In the genomic region with DNA sequence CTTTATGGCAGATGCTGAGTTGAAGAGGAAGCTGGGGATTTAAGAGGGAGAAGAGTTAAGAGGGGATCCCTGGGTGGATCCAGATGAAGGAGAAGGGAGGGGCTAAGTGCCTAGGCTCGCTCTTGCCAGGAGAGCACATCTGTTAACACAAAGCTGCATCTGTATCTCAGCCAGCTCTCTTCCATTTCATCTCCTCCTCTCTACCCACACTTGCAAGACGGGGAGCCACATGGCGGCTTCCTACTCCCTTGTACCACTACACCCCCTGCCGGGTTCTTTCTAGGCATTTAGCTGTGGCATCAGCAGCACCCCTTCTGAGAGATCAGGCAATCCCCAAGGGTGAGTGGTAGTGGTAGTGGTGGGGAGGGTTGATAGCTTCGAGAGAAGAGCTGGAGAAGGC, we compare ENCODE assay signal across 22 cellular contexts.
"Had no signal": no experiment of that assay in that cellular context is flagged by ENCODE, and none has a peak within 500 bp of the region (broad histone marks: within the 10 kb centered on the region; RNA-seq: fewer than 3 reads in every experiment).

No MANE protein-coding gene starts in this region.

- H3K9me3 ChIP-seq: ascending aorta, body of pancreas had no signal

- H3K4me1 ChIP-seq: ascending aorta had no signal

- H3K36me3 Mint-ChIP-seq: activated naive CD4-positive, alpha-beta T cell treated with anti-CD3 and anti-CD28 coated beads, Interleukin-2, amount 50 U/mL, for 72 hours had no signal

- H3K27ac ChIP-seq: ascending aorta, body of pancreas had no signal

- H3K36me3 ChIP-seq: ascending aorta had no signal

- DNase-seq: activated B cell treated with CpG ODN at 0.5 μM for 24 hours; activated CD4-positive, alpha-beta T cell treated with anti-CD3 and anti-CD28 coated beads for 1 hour; activated CD4-positive, alpha-beta T cell treated with anti-CD3 and anti-CD28 coated beads, Interleukin-2, amount 10 ng/mL, durations not matched to agents 24 days and 14 days; activated CD4-positive, alpha-beta T cell treated with anti-CD3 and anti-CD28 coated beads, Interleukin-2, amount 50 U/mL, for 48 hours; activated CD8-positive, alpha-beta memory T cell treated with anti-CD3 and anti-CD28 coated beads for 24 hours; activated effector memory CD4-positive, alpha-beta T cell treated with anti-CD3 and anti-CD28 coated beads, Interleukin-2, amount 50 U/mL, for 16 hours; activated naive CD4-positive, alpha-beta T cell treated with Interleukin-2 at 50 U/mL for 16 hours; activated naive CD8-positive, alpha-beta T cell treated with anti-CD3 and anti-CD28 coated beads, Interleukin-2, amount 50 U/mL, for 24 hours; activated T-cell treated with anti-CD3 and anti-CD28 coated beads, Interleukin-2, amount 50 U/mL, for 4 hours; amniotic stem cell; body of pancreas; Karpas-422; MM.1S; NCI-H1930; NCI-H446; NCI-H526; SHP77; T-helper 17 cell; T1000 had no signal

- H3K27ac Mint-ChIP-seq: activated B cell treated with CpG ODN at 0.5 μM for 24 hours; activated CD4-positive, alpha-beta T cell treated with anti-CD3 and anti-CD28 coated beads, Interleukin-2, amount 10 ng/mL, durations not matched to agents 24 days and 14 days; activated naive CD4-positive, alpha-beta T cell treated with anti-CD3 and anti-CD28 coated beads, Interleukin-2, amount 50 U/mL, for 72 hours; activated naive CD8-positive, alpha-beta T cell treated with anti-CD3 and anti-CD28 coated beads, Interleukin-2, amount 50 U/mL, for 24 hours; T-helper 17 cell had no signal

- H3K4me3 ChIP-seq: ascending aorta, body of pancreas, K562 had no signal

- H3K9me3 Mint-ChIP-seq: activated B cell treated with CpG ODN at 0.5 μM for 24 hours; activated CD4-positive, alpha-beta T cell treated with anti-CD3 and anti-CD28 coated beads, Interleukin-2, amount 10 ng/mL, durations not matched to agents 24 days and 14 days; activated naive CD4-positive, alpha-beta T cell treated with anti-CD3 and anti-CD28 coated beads, Interleukin-2, amount 50 U/mL, for 72 hours; activated naive CD8-positive, alpha-beta T cell treated with anti-CD3 and anti-CD28 coated beads, Interleukin-2, amount 50 U/mL, for 24 hours; activated T-cell treated with anti-CD3 and anti-CD28 coated beads, Interleukin-2, amount 50 U/mL, for 4 hours had no signal

- H3K4me1 Mint-ChIP-seq: activated B cell treated with CpG ODN at 0.5 μM for 24 hours; activated CD4-positive, alpha-beta T cell treated with anti-CD3 and anti-CD28 coated beads, Interleukin-2, amount 10 ng/mL, durations not matched to agents 24 days and 14 days; activated naive CD8-positive, alpha-beta T cell treated with anti-CD3 and anti-CD28 coated beads, Interleukin-2, amount 50 U/mL, for 24 hours had no signal

- H3K27me3 ChIP-seq: ascending aorta, body of pancreas had no signal

- ATAC-seq: activated naive CD4-positive, alpha-beta T cell treated with anti-CD3 and anti-CD28 coated beads, Interleukin-2, amount 50 U/mL, for 72 hours; activated naive CD8-positive, alpha-beta T cell treated with anti-CD3 and anti-CD28 coated beads, Interleukin-2, amount 50 U/mL, for 24 hours; activated T-cell treated with anti-CD3 and anti-CD28 coated beads, Interleukin-2, amount 50 U/mL, for 4 hours; body of pancreas; K562; T-helper 17 cell had no signal

- H3K27me3 Mint-ChIP-seq: activated naive CD8-positive, alpha-beta T cell treated with anti-CD3 and anti-CD28 coated beads, Interleukin-2, amount 50 U/mL, for 24 hours had no signal

- H3K4me3 Mint-ChIP-seq: activated B cell treated with CpG ODN at 0.5 μM for 24 hours; activated CD4-positive, alpha-beta T cell treated with anti-CD3 and anti-CD28 coated beads, Interleukin-2, amount 10 ng/mL, durations not matched to agents 24 days and 14 days; activated naive CD8-positive, alpha-beta T cell treated with anti-CD3 and anti-CD28 coated beads, Interleukin-2, amount 50 U/mL, for 24 hours; activated T-cell treated with anti-CD3 and anti-CD28 coated beads, Interleukin-2, amount 50 U/mL, for 4 hours; T-helper 17 cell had no signal
